In genomic region chr14:20387577-20387976, GRCh38 we compare ENCODE assay signal across 1 cellular context.
A peak's percentile ranks its signal among the peaks of the same experiment; 100 is the strongest.
TF ChIP-seq lines count a peak whose summit lies in the region.

No MANE protein-coding gene starts in this region.

TF ChIP-seq in GM12878, 131 proteins besides CTCF, POLR2A, EP300 and RAD21:
- TF ChIP-seq EZH2 (IDR thresholded peaks at IDR 0.05; ENCODE audit: borderline replicate concordance, control insufficient read depth, low read depth, low read length) (no peak), SPI1 (IDR thresholded peaks at IDR 0.05; ENCODE audit: borderline replicate concordance, insufficient read depth, low read depth, low read length) (peak; percentile 11; the same call in 1 of the 2 replicates)
